ENCODE assay signal across 7 cellular contexts in the genomic region with DNA sequence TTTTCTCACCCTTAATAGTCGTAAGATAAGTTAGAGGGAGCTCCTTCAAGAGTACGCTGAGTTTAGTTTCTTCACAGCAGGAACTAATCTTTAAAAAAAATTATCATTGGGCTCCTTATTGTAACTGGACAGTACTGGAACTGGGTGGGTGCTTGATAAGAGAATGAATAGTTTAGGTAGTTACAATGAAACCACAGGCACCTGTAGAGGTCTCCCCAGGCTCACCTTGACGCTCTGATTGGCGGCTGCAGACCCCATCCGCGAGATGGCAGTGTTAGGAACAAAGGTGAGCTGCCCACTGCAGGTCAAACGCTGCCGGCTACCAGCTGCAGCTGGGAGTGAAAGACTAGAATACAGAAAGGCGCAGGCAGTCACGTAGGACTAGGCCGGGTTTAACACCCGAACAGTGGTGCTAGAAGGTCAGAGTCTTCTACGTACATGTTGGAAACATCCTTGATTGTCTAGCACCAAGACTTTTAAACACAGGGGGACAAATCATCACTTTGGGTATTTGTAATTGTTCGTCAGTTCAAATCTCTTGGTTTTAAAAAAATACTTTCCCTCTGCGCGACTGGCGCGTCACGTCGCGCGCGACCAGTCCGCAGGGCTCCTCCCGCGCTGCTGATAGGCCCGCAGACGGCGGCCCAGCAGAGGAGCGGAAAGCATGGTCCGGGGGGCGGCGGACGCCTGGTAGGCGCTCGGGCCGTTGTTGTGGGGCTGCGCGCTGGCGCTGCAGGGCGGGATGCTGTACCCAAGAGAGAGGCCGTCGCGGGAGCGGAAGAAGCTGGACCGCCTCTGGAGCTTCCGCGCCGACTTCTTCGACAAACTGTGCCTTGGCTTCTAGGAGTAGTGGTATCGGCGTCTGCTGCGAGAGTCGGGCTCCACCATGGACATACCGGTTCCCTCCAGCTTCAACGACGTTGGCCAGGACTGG. TPM values are rescaled to one million over a fixed set of nuclear protein-coding genes. Genes with fewer than 3 reads are reported as not detected.
A peak's percentile ranks its signal among the peaks of the same experiment; 100 is the strongest.
DNase-seq lines count a peak whose midpoint lies in the region; ATAC-seq and TF ChIP-seq lines count a peak whose summit lies in the region.

No MANE protein-coding gene starts in this region.

- 4% methylated on average over 57 of the region's 57 CpGs for WGBS in liver

- DNase-seq in NCI-H2171 (lab: John Stamatoyannopoulos, UW) (peak; percentile 37), dorsolateral prefrontal cortex (peak in 9 of 10 donors; percentile 19 to 67 (median 44))
- DNase-seq in activated CD4-positive, alpha-beta T cell treated with anti-CD3 and anti-CD28 coated beads, Interleukin-2, amount 50 U/mL, for 1 hour, result peak; percentile 62
- DNase-seq in stimulated activated CD4-positive, alpha-beta T cell treated with anti-CD3 and anti-CD28 coated beads, Interleukin-4, amount 100 ng/mL, for 4 hours, result peak; percentile 62 to 79

- H3K9me3 ChIP-seq in liver (ENCODE audit: control insufficient read depth in 4 of 4, low read length in 3 of 4), result no peaks in the 10 kb centered on the region

- TF ChIP-seq RAD21 in liver (IDR thresholded peaks at IDR 0.05), result peak; percentile 80 to 82

- H3K27ac ChIP-seq in dorsolateral prefrontal cortex (peak overlapping the region in 23 of 59 donors; percentile 2 to 78 (median 37)), liver (ENCODE audit: low read depth in 1 of 2, low read length in 2 of 2) (peak overlapping the region; percentile 55 to 65)

- H3K4me3 ChIP-seq in dorsolateral prefrontal cortex, result peak overlapping the region; percentile 57 to 89 (median 71)
- H3K4me3 ChIP-seq in liver (ENCODE audit: low read depth in 1 of 3, low read length in 3 of 3), result peak overlapping the region; percentile 61 to 74 (median 68)

- TF ChIP-seq CTCF in dorsolateral prefrontal cortex (IDR thresholded peaks at IDR 0.05 in 54 of 56, conservative IDR thresholded peaks at IDR 0.05 in 2 of 56; ENCODE audit: low read depth in 1 of 56, partially characterized antibody in 56 of 56), result peak in 53 of 56 donors; percentile 28 to 69 (median 51)
- peak; percentile 56 for TF ChIP-seq CTCF in liver (IDR thresholded peaks at IDR 0.05; ENCODE audit: low read depth, low read length, missing input control)

- H3K27me3 ChIP-seq in dorsolateral prefrontal cortex (no peaks in the 10 kb centered on the region), liver (ENCODE audit: control insufficient read depth in 4 of 4, insufficient read depth in 4 of 4, low read length in 3 of 4) (no peaks in the 10 kb centered on the region)

- ATAC-seq in GM18498 (IDR thresholded peaks at IDR 0.05; ENCODE audit: unreplicated experiment), result peak; percentile 88
- peak; percentile 75 for ATAC-seq in HG02885 (IDR thresholded peaks at IDR 0.05; ENCODE audit: poor library complexity, unreplicated experiment)

- H3K9ac ChIP-seq in liver (ENCODE audit: low read depth in 1 of 2, low read length in 2 of 2), result peak overlapping the region; percentile 12 to 49

- H3K36me3 ChIP-seq in liver (ENCODE audit: control insufficient read depth in 4 of 4, insufficient read depth in 3 of 4, low read depth in 1 of 4, low read length in 3 of 4), result peaks cover 0 to 5% (median 2%) of the 10 kb centered on the region in 4 donors

- peaks cover 0 to 10% (median 3%) of the 10 kb centered on the region in 4 donors for H3K4me1 ChIP-seq in liver (ENCODE audit: control insufficient read depth in 4 of 4, insufficient read depth in 4 of 4, low read length in 3 of 4)

- intact Hi-C loops in dorsolateral prefrontal cortex (cut with DNase I), result no loop called here

TF ChIP-seq in liver, 16 proteins besides CTCF, POLR2A, EP300 and RAD21:
- TF ChIP-seq, protein P1, sequence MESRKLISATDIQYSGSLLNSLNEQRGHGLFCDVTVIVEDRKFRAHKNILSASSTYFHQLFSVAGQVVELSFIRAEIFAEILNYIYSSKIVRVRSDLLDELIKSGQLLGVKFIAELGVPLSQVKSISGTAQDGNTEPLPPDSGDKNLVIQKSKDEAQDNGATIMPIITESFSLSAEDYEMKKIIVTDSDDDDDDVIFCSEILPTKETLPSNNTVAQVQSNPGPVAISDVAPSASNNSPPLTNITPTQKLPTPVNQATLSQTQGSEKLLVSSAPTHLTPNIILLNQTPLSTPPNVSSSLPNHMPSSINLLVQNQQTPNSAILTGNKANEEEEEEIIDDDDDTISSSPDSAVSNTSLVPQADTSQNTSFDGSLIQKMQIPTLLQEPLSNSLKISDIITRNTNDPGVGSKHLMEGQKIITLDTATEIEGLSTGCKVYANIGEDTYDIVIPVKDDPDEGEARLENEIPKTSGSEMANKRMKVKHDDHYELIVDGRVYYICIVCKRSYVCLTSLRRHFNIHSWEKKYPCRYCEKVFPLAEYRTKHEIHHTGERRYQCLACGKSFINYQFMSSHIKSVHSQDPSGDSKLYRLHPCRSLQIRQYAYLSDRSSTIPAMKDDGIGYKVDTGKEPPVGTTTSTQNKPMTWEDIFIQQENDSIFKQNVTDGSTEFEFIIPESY (IDR thresholded peaks at IDR 0.05), result peak; percentile 27
- TF ChIP-seq, protein P2, sequence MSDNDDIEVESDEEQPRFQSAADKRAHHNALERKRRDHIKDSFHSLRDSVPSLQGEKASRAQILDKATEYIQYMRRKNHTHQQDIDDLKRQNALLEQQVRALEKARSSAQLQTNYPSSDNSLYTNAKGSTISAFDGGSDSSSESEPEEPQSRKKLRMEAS (IDR thresholded peaks at IDR 0.05), result peak; percentile 43
- TF ChIP-seq GABPA (IDR thresholded peaks at IDR 0.05 in 1 of 2, conservative IDR thresholded peaks at IDR 0.05 in 1 of 2) (no peak), FOXA1 (IDR thresholded peaks at IDR 0.05) (no peak), FOXA2 (IDR thresholded peaks at IDR 0.05) (no peak), NR2F2 (IDR thresholded peaks at IDR 0.05) (peak; percentile 67), YY1 (IDR thresholded peaks at IDR 0.05) (peak; percentile 59), SP1 (IDR thresholded peaks at IDR 0.05) (peak; percentile 80), EGR1 (IDR thresholded peaks at IDR 0.05; ENCODE audit: low read depth in 2 of 2) (no peak), RXRA (IDR thresholded peaks at IDR 0.05) (peak; percentile 55 to 59), HNF4A (conservative IDR thresholded peaks at IDR 0.05) (peak; percentile 46 to 52), JUND (IDR thresholded peaks at IDR 0.05) (no peak), TAF1 (conservative IDR thresholded peaks at IDR 0.05) (peak; percentile 80), HNF4G (IDR thresholded peaks at IDR 0.05) (peak; percentile 15)
- TF ChIP-seq, protein P3, sequence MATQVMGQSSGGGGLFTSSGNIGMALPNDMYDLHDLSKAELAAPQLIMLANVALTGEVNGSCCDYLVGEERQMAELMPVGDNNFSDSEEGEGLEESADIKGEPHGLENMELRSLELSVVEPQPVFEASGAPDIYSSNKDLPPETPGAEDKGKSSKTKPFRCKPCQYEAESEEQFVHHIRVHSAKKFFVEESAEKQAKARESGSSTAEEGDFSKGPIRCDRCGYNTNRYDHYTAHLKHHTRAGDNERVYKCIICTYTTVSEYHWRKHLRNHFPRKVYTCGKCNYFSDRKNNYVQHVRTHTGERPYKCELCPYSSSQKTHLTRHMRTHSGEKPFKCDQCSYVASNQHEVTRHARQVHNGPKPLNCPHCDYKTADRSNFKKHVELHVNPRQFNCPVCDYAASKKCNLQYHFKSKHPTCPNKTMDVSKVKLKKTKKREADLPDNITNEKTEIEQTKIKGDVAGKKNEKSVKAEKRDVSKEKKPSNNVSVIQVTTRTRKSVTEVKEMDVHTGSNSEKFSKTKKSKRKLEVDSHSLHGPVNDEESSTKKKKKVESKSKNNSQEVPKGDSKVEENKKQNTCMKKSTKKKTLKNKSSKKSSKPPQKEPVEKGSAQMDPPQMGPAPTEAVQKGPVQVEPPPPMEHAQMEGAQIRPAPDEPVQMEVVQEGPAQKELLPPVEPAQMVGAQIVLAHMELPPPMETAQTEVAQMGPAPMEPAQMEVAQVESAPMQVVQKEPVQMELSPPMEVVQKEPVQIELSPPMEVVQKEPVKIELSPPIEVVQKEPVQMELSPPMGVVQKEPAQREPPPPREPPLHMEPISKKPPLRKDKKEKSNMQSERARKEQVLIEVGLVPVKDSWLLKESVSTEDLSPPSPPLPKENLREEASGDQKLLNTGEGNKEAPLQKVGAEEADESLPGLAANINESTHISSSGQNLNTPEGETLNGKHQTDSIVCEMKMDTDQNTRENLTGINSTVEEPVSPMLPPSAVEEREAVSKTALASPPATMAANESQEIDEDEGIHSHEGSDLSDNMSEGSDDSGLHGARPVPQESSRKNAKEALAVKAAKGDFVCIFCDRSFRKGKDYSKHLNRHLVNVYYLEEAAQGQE (IDR thresholded peaks at IDR 0.05), result no peak
- TF ChIP-seq, protein P4, sequence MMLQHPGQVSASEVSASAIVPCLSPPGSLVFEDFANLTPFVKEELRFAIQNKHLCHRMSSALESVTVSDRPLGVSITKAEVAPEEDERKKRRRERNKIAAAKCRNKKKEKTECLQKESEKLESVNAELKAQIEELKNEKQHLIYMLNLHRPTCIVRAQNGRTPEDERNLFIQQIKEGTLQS (IDR thresholded peaks at IDR 0.05), result no peak

RNA-seq across cellular contexts. Expression of a gene that starts 45.6 kb away (rescaled TPM):
- 10 to 100 TPM; 33.7 to 73.2 (median 51.5) TPM for total RNA-seq in dorsolateral prefrontal cortex
- 10 to 100 TPM; 17.2 to 34.7 TPM for total RNA-seq in liver
- 1 to 10 TPM; 6.8 to 7.9 TPM for polyA plus RNA-seq in liver
